8 cellular contexts compared by ENCODE assay signal in the genomic region with DNA sequence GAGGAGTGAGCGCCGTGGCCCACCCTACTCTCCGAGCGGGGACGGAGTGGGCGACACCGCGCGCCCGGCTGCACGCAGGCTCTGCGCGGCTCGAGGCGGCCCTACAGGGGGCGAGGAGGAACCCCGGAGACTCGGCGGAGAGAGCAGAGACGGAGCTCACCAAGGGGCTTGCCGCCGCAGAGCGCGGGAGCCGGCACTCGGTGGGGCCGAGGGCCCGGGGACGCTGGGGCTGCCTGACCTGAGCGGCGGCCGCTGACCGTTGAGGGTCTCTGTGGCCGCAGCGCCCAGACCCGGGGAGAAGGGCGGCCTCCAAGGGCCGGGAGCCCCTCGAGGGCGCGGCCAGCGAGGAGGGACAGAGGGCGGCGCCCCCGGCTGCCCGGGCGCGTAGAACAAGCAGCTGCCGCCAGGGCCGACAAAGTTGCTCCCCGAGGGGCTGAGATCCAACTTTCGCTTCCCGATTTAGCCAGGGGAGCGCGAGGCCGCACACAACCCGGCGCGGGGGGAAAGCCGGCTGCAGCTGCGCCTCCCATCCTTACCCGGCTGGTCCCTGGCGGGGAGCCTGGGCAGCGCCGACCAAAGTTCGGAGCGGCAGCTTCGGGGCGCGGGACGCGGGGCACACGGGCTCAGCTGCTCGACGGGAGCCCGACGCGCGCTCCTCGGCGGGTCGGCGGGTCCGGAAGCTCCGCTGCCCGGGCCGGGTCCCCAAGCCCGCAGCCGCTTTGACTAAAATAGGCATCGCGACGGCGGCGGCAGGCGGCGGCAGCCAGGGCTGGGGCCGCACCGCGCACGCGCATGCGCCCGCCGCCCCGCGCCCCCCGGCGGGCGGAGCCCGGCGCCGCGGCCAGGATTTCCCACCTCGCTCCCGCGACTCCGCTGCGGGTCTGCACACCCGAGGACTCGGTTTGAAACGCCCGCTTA. TPM values are rescaled to one million over a fixed set of nuclear protein-coding genes. Genes with fewer than 3 reads are reported as not detected.
DNase-seq lines count a peak whose midpoint lies in the region; ATAC-seq and TF ChIP-seq lines count a peak whose summit lies in the region.

No MANE protein-coding gene starts in this region.

- no peaks in the 10 kb centered on the region for H3K36me3 ChIP-seq in A673 (ENCODE audit: insufficient read depth, low read length, poor library complexity, severe bottlenecking)

- H3K36me3 Mint-ChIP-seq in activated naive CD4-positive, alpha-beta T cell treated with anti-CD3 and anti-CD28 coated beads, Interleukin-2, amount 50 U/mL, for 72 hours = peaks cover 0 to 14% of the 10 kb centered on the region in 2 donors

- CTCF ChIA-PET in A673 (lab: Charles Lee) = interaction anchor here (0.9 kb wide), 1 partner anchor 227 kb away, joined by 3 read pairs; no protein-coding TSS in a partner anchor

- DNase-seq in A673 (ENCODE audit: low spot score) (peak; percentile 51), NCI-H510A (lab: John Stamatoyannopoulos, UW) (peak; percentile 10), Right ventricle myocardium superior (peak; percentile 83), occipital lobe (lab: John Stamatoyannopoulos, UW) (peak; percentile 57), LoVo (ENCODE audit: low spot score) (no peak)
- peak in 1 of 2 donors; percentile 30 for DNase-seq in activated naive CD4-positive, alpha-beta T cell treated with anti-CD3 and anti-CD28 coated beads, Interleukin-2, amount 50 U/mL, for 72 hours (ENCODE audit: low spot score in 2 of 2)

- no TSS peak for BruUV-seq in A673 (replicated peaks; lab: Mats Ljungman, UMichigan)

- no peaks in the 10 kb centered on the region for H3K9me3 Mint-ChIP-seq in activated naive CD4-positive, alpha-beta T cell treated with anti-CD3 and anti-CD28 coated beads, Interleukin-2, amount 50 U/mL, for 72 hours

- H3K9me3 ChIP-seq in A673 (ENCODE audit: low read depth, low read length, poor library complexity, severe bottlenecking) = no peaks in the 10 kb centered on the region

- H3K27me3 ChIP-seq in A673 (replicated peaks; ENCODE audit: insufficient read depth, low read depth, low read length, poor library complexity) = peaks cover 46% of the 10 kb centered on the region

- intact Hi-C loops in A673 (cut with micrococcal nuclease; ENCODE audit: unreplicated experiment) = no loop called here
- intact Hi-C loops in Right ventricle myocardium superior (cut with DNase I) = loop anchor here (10.0 kb wide), 1 partner anchor 228 kb away; no protein-coding TSS in a partner anchor

- no peak overlapping the region for H3K27ac ChIP-seq in A673 (ENCODE audit: low read depth, low read length, poor library complexity, severe bottlenecking)

- no peak overlapping the region for H3K27ac Mint-ChIP-seq in activated naive CD4-positive, alpha-beta T cell treated with anti-CD3 and anti-CD28 coated beads, Interleukin-2, amount 50 U/mL, for 72 hours

- ATAC-seq in HG02763 (IDR thresholded peaks at IDR 0.05; ENCODE audit: unreplicated experiment) = peak; percentile 46
- ATAC-seq in activated naive CD4-positive, alpha-beta T cell treated with anti-CD3 and anti-CD28 coated beads, Interleukin-2, amount 50 U/mL, for 72 hours = peak; percentile 44 to 77
- peak; percentile 90 for ATAC-seq in Right ventricle myocardium superior (ENCODE audit: poor library complexity)

- POLR2A ChIA-PET in A673 (lab: Charles Lee; ENCODE audit: low non-redundant PET) = no interaction called here

- no peak for TF ChIP-seq CTCF in A673 (conservative IDR thresholded peaks at IDR 0.05; ENCODE audit: low read depth, low read length)
- TF ChIP-seq CTCF in GM12875 (IDR thresholded peaks at IDR 0.05; ENCODE audit: borderline replicate concordance, insufficient read depth, low read depth, low read length) = no peak

- peak overlapping the region; percentile 66 for H3K4me3 ChIP-seq in A673 (ENCODE audit: low read depth, low read length, poor library complexity, severe bottlenecking)
- peak overlapping the region; percentile 14 for H3K4me3 ChIP-seq in GM12875 (ENCODE audit: low read depth, low read length)

- H3K4me1 ChIP-seq in A673 (ENCODE audit: insufficient read depth, low read length, poor library complexity, severe bottlenecking) = no peaks in the 10 kb centered on the region

RNA-seq across cellular contexts. Expression of gene POPDC3, which starts 43.1 kb away (rescaled TPM):
- 0.62 and 1.4 TPM in 2 replicates for total RNA-seq in A673 (2021)
- not detected for total RNA-seq in activated naive CD4-positive, alpha-beta T cell treated with anti-CD3 and anti-CD28 coated beads, Interleukin-2, amount 50 U/mL, for 72 hours
- 50.1 TPM for total RNA-seq in Right ventricle myocardium superior
- not detected for total RNA-seq in occipital lobe

Comparison
In these comparisons a context has a peak if more than half of its experiments do, and no peak if none do; other contexts are left out.
1. RNA of gene POPDC3, which starts 43.1 kb away (total RNA-seq): 50.1 TPM in Right ventricle myocardium superior (single experiment); 0.62 to 1.4 TPM in A673, not detected in occipital lobe (single experiment) and not detected in activated naive CD4-positive, alpha-beta T cell treated with anti-CD3 and anti-CD28 coated beads, Interleukin-2, amount 50 U/mL, for 72 hours; every median in the first group is over 10 times any median in the second.
2. Peak in every context shown above with its lines, with median percentiles within 50 percentile points of each other: ATAC-seq.